ENCODE assay signal across 18 cellular contexts in genomic region chr10:31059323-31059722, GRCh38.
"Had no signal": no experiment of that assay in that cellular context is flagged by ENCODE, and none has a peak within 500 bp of the region (broad histone marks: within the 10 kb centered on the region; RNA-seq: fewer than 3 reads in every experiment).

No MANE protein-coding gene starts in this region.

- DNase-seq: activated B cell treated with CpG ODN at 0.5 μM for 24 hours; activated CD4-positive, alpha-beta T cell treated with anti-CD3 and anti-CD28 coated beads for 48 hours; activated CD8-positive, alpha-beta memory T cell treated with anti-CD3 and anti-CD28 coated beads, Interleukin-2, amount 50 U/mL, for 4 hours; activated CD8-positive, alpha-beta T cell treated with anti-CD3 and anti-CD28 coated beads, Interleukin-2, amount 10 ng/mL, durations not matched to agents 7 days and 5 days; activated gamma-delta T cell; activated T-cell treated with anti-CD3 and anti-CD28 coated beads, Interleukin-2, amount 50 U/mL, for 48 hours; amygdala; cortex of kidney; effector memory CD4-positive, alpha-beta T cell; left ventricle myocardium inferior; mesenchymal stem cell; naive thymus-derived CD8-positive, alpha-beta T cell; stimulated activated CD4-positive, alpha-beta T cell treated with anti-CD3 and anti-CD28 coated beads, Interleukin-4, amount 100 ng/mL, for 1 hour; stimulated activated naive B cell treated with anti-CD40 and anti-IgM and Interleukin-4, amounts not matched to agents 10 μg/mL and 1 μg/mL and 100 μg/mL, for 72 hours; tibial artery had no signal

- H3K27me3 ChIP-seq: neutrophil, tibial artery, vagina had no signal

- H3K27ac ChIP-seq: left ventricle myocardium inferior, neutrophil, tibial artery, vagina had no signal

- ATAC-seq: activated CD8-positive, alpha-beta T cell treated with anti-CD3 and anti-CD28 coated beads, Interleukin-2, amount 10 ng/mL, durations not matched to agents 7 days and 5 days; activated naive CD4-positive, alpha-beta T cell treated with anti-CD3 and anti-CD28 coated beads, Interleukin-2, amount 50 U/mL, for 72 hours; naive thymus-derived CD8-positive, alpha-beta T cell; stimulated activated naive B cell treated with anti-CD40 and anti-IgM and Interleukin-4, amounts not matched to agents 10 μg/mL and 1 μg/mL and 100 μg/mL, for 72 hours had no signal

- H3K4me3 ChIP-seq: left ventricle myocardium inferior, tibial artery, vagina had no signal

- H3K9me3 ChIP-seq: left ventricle myocardium inferior, neutrophil, tibial artery, vagina had no signal

- H3K36me3 ChIP-seq: left ventricle myocardium inferior, neutrophil, tibial artery, vagina had no signal
